8 cellular contexts compared by ENCODE assay signal in genomic region chr17:51435641-51436091, GRCh38.
A peak's percentile ranks its signal among the peaks of the same experiment; 100 is the strongest.
DNase-seq lines count a peak whose midpoint lies in the region; ATAC-seq and TF ChIP-seq lines count a peak whose summit lies in the region.

No MANE protein-coding gene starts in this region.

- no peaks in the 10 kb centered on the region for H3K36me3 ChIP-seq in suprapubic skin

- DNase-seq in activated CD4-positive, alpha-beta T cell treated with anti-CD3 and anti-CD28 coated beads for 36 hours, result peak; percentile 71
- DNase-seq in activated CD4-positive, alpha-beta T cell treated with anti-CD3 and anti-CD28 coated beads for 1 hour, result no peak
- DNase-seq in LHCN-M2 (ENCODE audit: low read depth), result peak; percentile 11
- DNase-seq in SK-N-DZ (ENCODE audit: low spot score), result peak; percentile 50
- peak; percentile 36 for DNase-seq in dermis blood vessel endothelial cell
- DNase-seq in neural crest cell (ENCODE audit: low read depth, low spot score), result peak; percentile 53
- DNase-seq in suprapubic skin (ENCODE audit: low spot score in 2 of 2), result no peak
- no peak for DNase-seq in DMS79 (lab: John Stamatoyannopoulos, UW)

- H3K27ac Mint-ChIP-seq in activated CD4-positive, alpha-beta T cell treated with anti-CD3 and anti-CD28 coated beads for 36 hours, result no peak overlapping the region
- H3K27ac Mint-ChIP-seq in neural crest cell (ENCODE audit: unreplicated experiment), result no peak overlapping the region

- no peak overlapping the region for H3K4me3 ChIP-seq in suprapubic skin

- no peak for TF ChIP-seq EP300 in suprapubic skin (IDR thresholded peaks at IDR 0.05)

- H3K27me3 Mint-ChIP-seq in activated CD4-positive, alpha-beta T cell treated with anti-CD3 and anti-CD28 coated beads for 36 hours, result no peaks in the 10 kb centered on the region
- H3K27me3 Mint-ChIP-seq in neural crest cell (ENCODE audit: low read depth), result no peaks in the 10 kb centered on the region

- intact Hi-C loops in activated CD4-positive, alpha-beta T cell treated with anti-CD3 and anti-CD28 coated beads for 36 hours (cut with DNase I, micrococcal nuclease), result loop anchor here in 1 of 2 experiments (2.0 kb wide), 1 partner anchor 173 kb away; no protein-coding TSS in a partner anchor

- CTCF ChIA-PET in activated CD4-positive, alpha-beta T cell treated with anti-CD3 and anti-CD28 coated beads for 36 hours (lab: Charles Lee), result interaction anchor here (0.9 to 2.6 kb wide), 4 partner anchors 12 to 26 kb away, joined by 3 to 11 read pairs (median 6); no protein-coding TSS in a partner anchor

- no peak overlapping the region for H3K27ac ChIP-seq in suprapubic skin

- 18% methylated on average over 5 of the region's 5 CpGs for WGBS in suprapubic skin

- H3K4me3 Mint-ChIP-seq in activated CD4-positive, alpha-beta T cell treated with anti-CD3 and anti-CD28 coated beads for 36 hours, result peak overlapping the region; percentile 13
- H3K4me3 Mint-ChIP-seq in neural crest cell, result no peak overlapping the region

- no peaks in the 10 kb centered on the region for H3K27me3 ChIP-seq in suprapubic skin

- TF ChIP-seq CTCF in neural crest cell (conservative IDR thresholded peaks at IDR 0.05), result peak; percentile 62
- no peak for TF ChIP-seq CTCF in suprapubic skin (IDR thresholded peaks at IDR 0.05)

- TF ChIP-seq POLR2A in suprapubic skin (IDR thresholded peaks at IDR 0.05), result no peak

- H3K9me3 ChIP-seq in suprapubic skin, result no peaks in the 10 kb centered on the region

- H3K4me1 ChIP-seq in suprapubic skin, result no peaks in the 10 kb centered on the region

- peaks cover 37% of the 10 kb centered on the region for H3K4me1 Mint-ChIP-seq in activated CD4-positive, alpha-beta T cell treated with anti-CD3 and anti-CD28 coated beads for 36 hours
- peaks cover 8% of the 10 kb centered on the region for H3K4me1 Mint-ChIP-seq in neural crest cell

- POLR2A ChIA-PET in activated CD4-positive, alpha-beta T cell treated with anti-CD3 and anti-CD28 coated beads for 36 hours (lab: Charles Lee), result no interaction called here

- H3K36me3 Mint-ChIP-seq in activated CD4-positive, alpha-beta T cell treated with anti-CD3 and anti-CD28 coated beads for 36 hours (ENCODE audit: low read depth), result no peaks in the 10 kb centered on the region
- peaks cover 5% of the 10 kb centered on the region for H3K36me3 Mint-ChIP-seq in neural crest cell (ENCODE audit: low read depth)

- ATAC-seq in activated CD4-positive, alpha-beta T cell treated with anti-CD3 and anti-CD28 coated beads for 36 hours, result peak; percentile 68

- H3K9me3 Mint-ChIP-seq in activated CD4-positive, alpha-beta T cell treated with anti-CD3 and anti-CD28 coated beads for 36 hours (ENCODE audit: low read depth), result no peaks in the 10 kb centered on the region
- H3K9me3 Mint-ChIP-seq in neural crest cell, result peaks cover 12% of the 10 kb centered on the region

Comparison
In these comparisons a context has a peak if more than half of its experiments do, and no peak if none do; other contexts are left out.
1. DNase-seq: peak in activated CD4-positive, alpha-beta T cell treated with anti-CD3 and anti-CD28 coated beads for 36 hours (single experiment), LHCN-M2 (single experiment), SK-N-DZ (single experiment), dermis blood vessel endothelial cell (single experiment) and neural crest cell (single experiment); none in activated CD4-positive, alpha-beta T cell treated with anti-CD3 and anti-CD28 coated beads for 1 hour (single experiment), suprapubic skin (0 of 2) and DMS79 (single experiment).